31 cellular contexts compared by ENCODE assay signal in the genomic region with DNA sequence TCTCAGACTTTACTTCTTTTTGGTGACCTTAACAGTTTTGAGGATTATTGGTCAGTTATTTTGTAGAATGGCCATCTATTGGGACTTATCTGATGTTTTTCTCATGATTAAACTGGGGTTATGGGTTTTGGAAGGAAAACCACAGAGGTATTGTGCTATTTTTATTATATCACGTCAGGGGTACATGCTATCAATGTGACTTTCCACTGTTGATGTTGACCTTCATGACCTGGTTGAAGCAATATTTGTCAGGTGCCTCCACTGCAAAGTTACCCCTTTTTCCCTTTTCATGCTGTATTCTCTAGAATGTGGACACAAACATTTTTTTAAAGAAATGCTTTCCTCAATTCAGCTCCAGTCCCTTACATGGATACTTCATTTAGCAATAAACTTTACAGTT.
"Had no signal": no experiment of that assay in that cellular context is flagged by ENCODE, and none has a peak within 500 bp of the region (broad histone marks: within the 10 kb centered on the region; RNA-seq: fewer than 3 reads in every experiment).

No MANE protein-coding gene starts in this region.

- DNase-seq: head of caudate nucleus; kidney glomerular epithelial cell; left colon; lower lobe of right lung; mammary epithelial cell; mesendoderm; naive B cell; natural killer cell; nephron progenitor cell; occipital lobe; psoas muscle; spleen; stimulated activated CD4-positive, alpha-beta T cell treated with anti-CD3 and anti-CD28 coated beads, Interleukin-4, amount 100 ng/mL, for 24 hours; stimulated activated naive CD4-positive, alpha-beta T cell; tibial artery; trophoblast cell; upper lobe of right lung had no signal

- H2AFZ ChIP-seq: hepatocyte, neural progenitor cell, parathyroid adenoma had no signal

- H3K27ac ChIP-seq: hepatocyte, left lung, lower lobe of right lung, neural progenitor cell, neutrophil, parathyroid adenoma, psoas muscle, skin epidermis, spleen, suprapubic skin, thoracic aorta, tibial artery, upper lobe of right lung had no signal

- H3K9me3 Mint-ChIP-seq: mesothelial cell of epicardium; nephron progenitor cell; neural progenitor cell; stimulated activated effector memory CD8-positive, alpha-beta T cell treated with anti-CD3 and anti-CD28 coated beads, Interleukin-12 subunit alpha, Interleukin-12 subunit beta, amount 100 ng/mL, for 72 hours; stimulated activated naive CD8-positive, alpha-beta T cell treated with anti-CD3 and anti-CD28 coated beads, Interleukin-15, Interleukin-2, amounts not matched to agents 100 ng/mL and 50 ng/mL, for 24 hours had no signal

- H3K27ac Mint-ChIP-seq: naive B cell; natural killer cell; nephron progenitor cell; neural progenitor cell; stimulated activated effector memory CD8-positive, alpha-beta T cell treated with anti-CD3 and anti-CD28 coated beads, Interleukin-12 subunit alpha, Interleukin-12 subunit beta, amount 100 ng/mL, for 72 hours; stimulated activated naive CD8-positive, alpha-beta T cell treated with anti-CD3 and anti-CD28 coated beads, Interleukin-15, Interleukin-2, amounts not matched to agents 100 ng/mL and 50 ng/mL, for 24 hours had no signal

- H3K4me1 ChIP-seq: left lung, lower lobe of right lung, neural progenitor cell, parathyroid adenoma, psoas muscle, spleen had no signal

- ATAC-seq: left colon; left lung; lower lobe of right lung; natural killer cell; psoas muscle; sciatic nerve; stimulated activated effector memory CD8-positive, alpha-beta T cell treated with anti-CD3 and anti-CD28 coated beads, Interleukin-12 subunit alpha, Interleukin-12 subunit beta, amount 100 ng/mL, for 72 hours; upper lobe of right lung had no signal

- H3K9ac ChIP-seq: neural progenitor cell, parathyroid adenoma had no signal

- H3K36me3 Mint-ChIP-seq: mesothelial cell of epicardium; naive B cell; natural killer cell; neural progenitor cell; stimulated activated effector memory CD8-positive, alpha-beta T cell treated with anti-CD3 and anti-CD28 coated beads, Interleukin-12 subunit alpha, Interleukin-12 subunit beta, amount 100 ng/mL, for 72 hours had no signal

- H3K79me2 ChIP-seq: hepatocyte, parathyroid adenoma had no signal

- H3K36me3 ChIP-seq: left lung, lower lobe of right lung, neural progenitor cell, neutrophil, spleen, suprapubic skin, thoracic aorta, tibial artery, upper lobe of right lung had no signal

- H3K4me2 ChIP-seq: hepatocyte, neural progenitor cell had no signal

- H3K4me3 ChIP-seq: hepatocyte, left lung, lower lobe of right lung, neural progenitor cell, psoas muscle, skin epidermis, spleen, suprapubic skin, thoracic aorta, tibial artery, upper lobe of right lung had no signal

- FAIRE-seq: keratinocyte, urothelium cell line had no signal

- H3K9me3 ChIP-seq: left lung, lower lobe of right lung, neutrophil, psoas muscle, spleen, suprapubic skin, thoracic aorta, tibial artery, upper lobe of right lung had no signal

- H3K27me3 ChIP-seq: hepatocyte, left lung, neural progenitor cell, neutrophil, spleen, suprapubic skin, tibial artery, upper lobe of right lung had no signal
